In the genomic region with DNA sequence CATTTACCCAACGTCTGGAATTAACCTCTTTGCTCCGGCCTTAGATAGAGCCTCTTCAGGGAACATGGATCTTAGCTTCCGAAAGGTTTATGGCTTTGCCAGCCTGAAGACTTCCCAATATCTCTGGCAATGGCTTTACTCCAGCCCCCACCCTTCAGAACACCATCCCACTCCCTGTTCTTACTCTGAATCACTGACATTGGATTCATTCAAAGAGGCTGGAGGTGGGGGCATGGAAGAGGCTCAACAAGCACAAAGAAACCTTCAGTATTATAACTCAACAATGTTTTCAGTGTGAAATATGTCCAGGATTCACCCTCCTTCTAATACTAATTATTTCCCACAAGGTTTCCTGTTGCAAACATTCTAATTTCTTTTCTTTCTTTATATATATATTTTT, we compare ENCODE assay signal across 8 cellular contexts.
"Had no signal": no experiment of that assay in that cellular context is flagged by ENCODE, and none has a peak within 500 bp of the region (broad histone marks: within the 10 kb centered on the region; RNA-seq: fewer than 3 reads in every experiment).

No MANE protein-coding gene starts in this region.

- H3K27ac Mint-ChIP-seq: IgD-negative memory B cell had no signal

- H3K27ac ChIP-seq: HL-60, KMS-11 had no signal

- DNase-seq: IMR-90, KBM-7, KG1 had no signal

- H3K36me3 Mint-ChIP-seq: IgD-negative memory B cell had no signal

- ATAC-seq: HepG2, K562 had no signal

- H3K4me1 Mint-ChIP-seq: IgD-negative memory B cell had no signal

- H3K4me3 ChIP-seq: K562 had no signal

- H3K4me3 Mint-ChIP-seq: IgD-negative memory B cell had no signal
